In genomic region chr7:28165971-28166955, GRCh38 we compare ENCODE assay signal across 14 cellular contexts. TPM values are rescaled to one million over a fixed set of nuclear protein-coding genes. Genes with fewer than 3 reads are reported as not detected.
DNase-seq lines count a peak whose midpoint lies in the region; ATAC-seq, FAIRE-seq and TF ChIP-seq lines count a peak whose summit lies in the region.
"Had no signal": no experiment of that assay in that cellular context is flagged by ENCODE, and none has a peak within 500 bp of the region (broad histone marks: within the 10 kb centered on the region; RNA-seq: fewer than 3 reads in every experiment).

No MANE protein-coding gene starts in this region.

- H3K4me1 ChIP-seq in adipocyte (ENCODE audit: control insufficient read depth, insufficient read depth, low read length) (peaks cover 32% of the 10 kb centered on the region), Peyer's patch (peaks cover 0 to 6% (median 0%) of the 10 kb centered on the region in 4 donors)

- no peaks in the 10 kb centered on the region for H3K9me3 Mint-ChIP-seq in memory B cell
- H3K9me3 Mint-ChIP-seq in activated T-cell treated with anti-CD3 and anti-CD28 coated beads, Interleukin-2, amount 50 U/mL, for 4 hours = no peaks in the 10 kb centered on the region

- H3K27me3 ChIP-seq in adipocyte (replicated peaks; ENCODE audit: control insufficient read depth, insufficient read depth, low read length) = no peaks in the 10 kb centered on the region
- H3K27me3 ChIP-seq in Peyer's patch = no peaks in the 10 kb centered on the region

- H3K9ac ChIP-seq in adipocyte (ENCODE audit: low read length) = no peak overlapping the region

- TF ChIP-seq CTCF in AG09309 (IDR thresholded peaks at IDR 0.05; ENCODE audit: control insufficient read depth, insufficient read depth, low read depth, low read length, missing control alignments) (no peak), Peyer's patch (IDR thresholded peaks at IDR 0.05) (no peak)

- peak overlapping the region; percentile 58 for H3K27ac Mint-ChIP-seq in memory B cell

- FAIRE-seq in H54 (lab: Jason Lieb, UNC) = no peak
- FAIRE-seq: GM12878 had no signal

- no peak overlapping the region for H3K27ac ChIP-seq in Peyer's patch
- H3K27ac ChIP-seq: HL-60 had no signal

- no peak for ATAC-seq in memory B cell (ENCODE audit: low read depth)
- ATAC-seq in activated T-cell treated with anti-CD3 and anti-CD28 coated beads, Interleukin-2, amount 50 U/mL, for 4 hours = no peak
- ATAC-seq: GM12878 had no signal

- no peak for TF ChIP-seq POLR2A in H54 (IDR thresholded peaks at IDR 0.05; ENCODE audit: low read depth, low read length)
- no peak for TF ChIP-seq POLR2A in Peyer's patch (IDR thresholded peaks at IDR 0.05)

- peak; percentile 84 for DNase-seq in AG09309 (ENCODE audit: low read depth)
- peak; percentile 46 for DNase-seq in HS-27A (ENCODE audit: low read depth)
- peak; percentile 93 for DNase-seq in adipocyte (ENCODE audit: low read depth)
- no peak for DNase-seq in memory B cell (ENCODE audit: low spot score in 2 of 2)
- DNase-seq in activated T-cell treated with anti-CD3 and anti-CD28 coated beads, Interleukin-2, amount 50 U/mL, for 4 hours = no peak
- DNase-seq in H54 (ENCODE audit: insufficient read length, low spot score) = no peak
- no peak for DNase-seq in Peyer's patch
- DNase-seq in HK-2 (ENCODE audit: unreplicated experiment) = no peak
- DNase-seq: COR-L47; dermis blood vessel endothelial cell; NCI-H1694 treated with DMSO at 0.1 percent for 48 hours; stimulated activated CD8-positive, alpha-beta memory T cell treated with anti-CD3 and anti-CD28 coated beads, Interleukin-4, amount 100 ng/mL, for 48 hours had no signal

- H3K4me1 Mint-ChIP-seq in memory B cell = peaks cover 46% of the 10 kb centered on the region
- H3K4me1 Mint-ChIP-seq in activated T-cell treated with anti-CD3 and anti-CD28 coated beads, Interleukin-2, amount 50 U/mL, for 4 hours (ENCODE audit: low read depth) = peaks cover 40% of the 10 kb centered on the region

- H3K36me3 Mint-ChIP-seq in memory B cell = peaks cover 6% of the 10 kb centered on the region
- peaks cover 17% of the 10 kb centered on the region for H3K36me3 Mint-ChIP-seq in activated T-cell treated with anti-CD3 and anti-CD28 coated beads, Interleukin-2, amount 50 U/mL, for 4 hours (ENCODE audit: insufficient read depth)

- H3K4me3 ChIP-seq in AG09309 (ENCODE audit: control insufficient read depth, low read depth, low read length) = no peak overlapping the region
- peak overlapping the region; percentile 28 for H3K4me3 ChIP-seq in adipocyte (ENCODE audit: low read length)
- no peak overlapping the region for H3K4me3 ChIP-seq in Peyer's patch
- H3K4me3 ChIP-seq: GM12878 had no signal

- peaks cover 5% of the 10 kb centered on the region for H3K36me3 ChIP-seq in adipocyte (ENCODE audit: control insufficient read depth, insufficient read depth, low read length, severe bottlenecking)
- no peaks in the 10 kb centered on the region for H3K36me3 ChIP-seq in Peyer's patch

- no peak overlapping the region for H3K4me3 Mint-ChIP-seq in memory B cell
- H3K4me3 Mint-ChIP-seq in activated T-cell treated with anti-CD3 and anti-CD28 coated beads, Interleukin-2, amount 50 U/mL, for 4 hours = no peak overlapping the region

- H3K9me3 ChIP-seq in adipocyte (ENCODE audit: control insufficient read depth, low read length) = no peaks in the 10 kb centered on the region
- H3K9me3 ChIP-seq in Peyer's patch = no peaks in the 10 kb centered on the region

- H3K27me3 Mint-ChIP-seq in memory B cell = no peaks in the 10 kb centered on the region
- no peaks in the 10 kb centered on the region for H3K27me3 Mint-ChIP-seq in activated T-cell treated with anti-CD3 and anti-CD28 coated beads, Interleukin-2, amount 50 U/mL, for 4 hours (ENCODE audit: low read depth)

RNA-seq across cellular contexts. Expression of gene JAZF1, which starts 14.3 kb away (rescaled TPM):
- total RNA-seq in activated T-cell treated with anti-CD3 and anti-CD28 coated beads, Interleukin-2, amount 50 U/mL, for 4 hours = 10 to 100 TPM; 14.9 to 19.3 (median 19.0) TPM
- 10 to 100 TPM in 1 of 4 donors, 1 to 10 TPM in 3; 1.9 to 15.7 (median 2.6) TPM for total RNA-seq in Peyer's patch

Comparison
In these comparisons a context has a peak if more than half of its experiments do, and no peak if none do; other contexts are left out.
1. DNase-seq: peak in AG09309 (single experiment), HS-27A (single experiment) and adipocyte (single experiment); none in memory B cell (0 of 2), activated T-cell treated with anti-CD3 and anti-CD28 coated beads, Interleukin-2, amount 50 U/mL, for 4 hours (single experiment), H54 (single experiment), Peyer's patch (0 of 3) and HK-2 (single experiment).